Comparison of ENCODE assay signal across 1 cellular context in the genomic region with DNA sequence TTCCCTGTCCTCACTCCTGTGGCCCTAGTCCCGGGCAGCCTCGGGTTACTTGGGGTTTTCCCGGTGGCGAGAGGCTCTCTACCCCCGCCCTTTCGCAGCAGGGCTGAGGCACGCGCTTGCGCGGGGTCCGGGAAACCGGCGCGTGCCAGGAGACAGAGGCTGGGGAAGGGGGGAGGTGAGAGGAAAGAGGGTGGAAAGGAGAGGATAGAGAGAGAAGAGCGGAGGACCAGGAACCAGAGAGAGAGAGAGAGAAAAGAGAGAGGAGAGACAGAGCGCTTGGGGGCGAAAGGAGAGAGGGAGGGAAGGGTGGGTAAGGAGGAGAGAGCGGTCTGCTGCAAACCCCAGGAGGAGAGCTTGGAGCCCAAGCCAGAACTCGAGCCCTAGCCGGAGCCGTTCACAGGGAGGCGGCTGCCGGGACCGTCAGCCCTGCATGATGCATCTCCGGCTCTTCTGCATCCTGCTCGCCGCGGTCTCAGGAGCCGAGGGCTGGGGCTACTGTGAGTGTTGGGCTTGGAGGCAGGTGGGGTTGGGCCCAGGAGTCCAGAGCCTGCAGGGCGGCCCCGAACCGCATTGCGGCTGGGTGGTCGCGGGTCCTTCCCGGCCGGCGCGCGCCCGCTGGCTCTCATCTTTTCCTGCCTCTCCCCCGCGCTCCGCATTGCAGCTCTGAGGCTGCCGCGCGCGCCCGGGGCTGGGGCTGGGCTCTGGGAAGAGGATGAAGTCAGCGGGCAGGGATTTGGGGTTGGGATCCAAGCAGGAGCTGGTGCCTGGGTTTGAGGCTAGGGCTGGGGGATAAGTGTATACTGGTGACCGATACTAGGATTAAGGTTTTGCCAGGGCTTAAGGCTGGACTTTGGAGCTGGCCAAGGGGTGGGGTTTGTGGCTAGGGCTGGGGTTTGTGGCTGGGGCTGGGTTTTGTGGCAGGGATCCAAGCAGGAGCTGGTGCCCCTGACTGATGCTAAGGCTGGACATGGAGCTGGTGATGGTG.
TF ChIP-seq lines count a peak whose summit lies in the region.

CNTNAP1 (plus strand) TSS at position 132 of the 985 bp plus-strand sequence; CDS start at position 431, 299 bp downstream.

TF ChIP-seq in HepG2, 621 proteins besides CTCF, POLR2A, EP300 and RAD21 (continued from another document and continues in another):
- TF ChIP-seq ELF4 (CRISPR knock-in tag; IDR thresholded peaks at IDR 0.05; ENCODE audit: borderline replicate concordance) (no peak), LBX2 (CRISPR knock-in tag; IDR thresholded peaks at IDR 0.05; ENCODE audit: borderline replicate concordance) (0 out of 2 replicates have a peak, but pooled peaks have one; percentile 39), FOXC1 (CRISPR knock-in tag; IDR thresholded peaks at IDR 0.05; ENCODE audit: borderline replicate concordance) (0 out of 2 replicates have a peak, but pooled peaks have one; percentile 22), ZNF704 (CRISPR knock-in tag; IDR thresholded peaks at IDR 0.05; ENCODE audit: borderline replicate concordance) (0 out of 2 replicates have a peak, but pooled peaks have one; percentile 39), ZNF512 (CRISPR knock-in tag; IDR thresholded peaks at IDR 0.05) (peak; percentile 27), JUN (CRISPR knock-in tag; IDR thresholded peaks at IDR 0.05) (no peak), CHD2 (IDR thresholded peaks at IDR 0.05; ENCODE audit: low read depth, low read length) (no peak), XBP1 (CRISPR knock-in tag; IDR thresholded peaks at IDR 0.05) (no peak), ZSCAN31 (CRISPR knock-in tag; IDR thresholded peaks at IDR 0.05; ENCODE audit: low read depth) (no peak), CHD4 (IDR thresholded peaks at IDR 0.05; ENCODE audit: borderline replicate concordance, low read length) (no peak), BRCA1 (CRISPR knock-in tag; IDR thresholded peaks at IDR 0.05) (no peak), NFAT5 (CRISPR knock-in tag; IDR thresholded peaks at IDR 0.05) (no peak), GATAD2A (CRISPR knock-in tag; IDR thresholded peaks at IDR 0.05) (peak; percentile 42; the same call in 1 of the 2 replicates), MLX (CRISPR knock-in tag; IDR thresholded peaks at IDR 0.05) (peak; percentile 28; the same call in 1 of the 2 replicates), KAT8 (CRISPR knock-in tag; IDR thresholded peaks at IDR 0.05) (no peak; the same call in 1 of the 2 replicates)
- TF ChIP-seq, protein P1, sequence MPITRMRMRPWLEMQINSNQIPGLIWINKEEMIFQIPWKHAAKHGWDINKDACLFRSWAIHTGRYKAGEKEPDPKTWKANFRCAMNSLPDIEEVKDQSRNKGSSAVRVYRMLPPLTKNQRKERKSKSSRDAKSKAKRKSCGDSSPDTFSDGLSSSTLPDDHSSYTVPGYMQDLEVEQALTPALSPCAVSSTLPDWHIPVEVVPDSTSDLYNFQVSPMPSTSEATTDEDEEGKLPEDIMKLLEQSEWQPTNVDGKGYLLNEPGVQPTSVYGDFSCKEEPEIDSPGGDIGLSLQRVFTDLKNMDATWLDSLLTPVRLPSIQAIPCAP (CRISPR knock-in tag; IDR thresholded peaks at IDR 0.05; ENCODE audit: low read depth): 0 out of 2 replicates have a peak, but pooled peaks have one; percentile 34
- TF ChIP-seq, protein P2, sequence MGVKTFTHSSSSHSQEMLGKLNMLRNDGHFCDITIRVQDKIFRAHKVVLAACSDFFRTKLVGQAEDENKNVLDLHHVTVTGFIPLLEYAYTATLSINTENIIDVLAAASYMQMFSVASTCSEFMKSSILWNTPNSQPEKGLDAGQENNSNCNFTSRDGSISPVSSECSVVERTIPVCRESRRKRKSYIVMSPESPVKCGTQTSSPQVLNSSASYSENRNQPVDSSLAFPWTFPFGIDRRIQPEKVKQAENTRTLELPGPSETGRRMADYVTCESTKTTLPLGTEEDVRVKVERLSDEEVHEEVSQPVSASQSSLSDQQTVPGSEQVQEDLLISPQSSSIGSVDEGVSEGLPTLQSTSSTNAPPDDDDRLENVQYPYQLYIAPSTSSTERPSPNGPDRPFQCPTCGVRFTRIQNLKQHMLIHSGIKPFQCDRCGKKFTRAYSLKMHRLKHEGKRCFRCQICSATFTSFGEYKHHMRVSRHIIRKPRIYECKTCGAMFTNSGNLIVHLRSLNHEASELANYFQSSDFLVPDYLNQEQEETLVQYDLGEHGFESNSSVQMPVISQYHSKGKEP (CRISPR knock-in tag; IDR thresholded peaks at IDR 0.05): no peak
- TF ChIP-seq, protein P3, sequence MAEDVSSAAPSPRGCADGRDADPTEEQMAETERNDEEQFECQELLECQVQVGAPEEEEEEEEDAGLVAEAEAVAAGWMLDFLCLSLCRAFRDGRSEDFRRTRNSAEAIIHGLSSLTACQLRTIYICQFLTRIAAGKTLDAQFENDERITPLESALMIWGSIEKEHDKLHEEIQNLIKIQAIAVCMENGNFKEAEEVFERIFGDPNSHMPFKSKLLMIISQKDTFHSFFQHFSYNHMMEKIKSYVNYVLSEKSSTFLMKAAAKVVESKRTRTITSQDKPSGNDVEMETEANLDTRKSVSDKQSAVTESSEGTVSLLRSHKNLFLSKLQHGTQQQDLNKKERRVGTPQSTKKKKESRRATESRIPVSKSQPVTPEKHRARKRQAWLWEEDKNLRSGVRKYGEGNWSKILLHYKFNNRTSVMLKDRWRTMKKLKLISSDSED (CRISPR knock-in tag; IDR thresholded peaks at IDR 0.05): no peak
- TF ChIP-seq, protein P4, sequence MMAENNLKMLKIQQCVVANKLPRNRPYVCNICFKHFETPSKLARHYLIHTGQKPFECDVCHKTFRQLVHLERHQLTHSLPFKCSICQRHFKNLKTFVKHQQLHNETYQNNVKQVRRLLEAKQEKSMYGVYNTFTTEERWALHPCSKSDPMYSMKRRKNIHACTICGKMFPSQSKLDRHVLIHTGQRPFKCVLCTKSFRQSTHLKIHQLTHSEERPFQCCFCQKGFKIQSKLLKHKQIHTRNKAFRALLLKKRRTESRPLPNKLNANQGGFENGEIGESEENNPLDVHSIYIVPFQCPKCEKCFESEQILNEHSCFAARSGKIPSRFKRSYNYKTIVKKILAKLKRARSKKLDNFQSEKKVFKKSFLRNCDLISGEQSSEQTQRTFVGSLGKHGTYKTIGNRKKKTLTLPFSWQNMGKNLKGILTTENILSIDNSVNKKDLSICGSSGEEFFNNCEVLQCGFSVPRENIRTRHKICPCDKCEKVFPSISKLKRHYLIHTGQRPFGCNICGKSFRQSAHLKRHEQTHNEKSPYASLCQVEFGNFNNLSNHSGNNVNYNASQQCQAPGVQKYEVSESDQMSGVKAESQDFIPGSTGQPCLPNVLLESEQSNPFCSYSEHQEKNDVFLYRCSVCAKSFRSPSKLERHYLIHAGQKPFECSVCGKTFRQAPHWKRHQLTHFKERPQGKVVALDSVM (CRISPR knock-in tag; IDR thresholded peaks at IDR 0.05): peak; percentile 66
- TF ChIP-seq, protein P5, sequence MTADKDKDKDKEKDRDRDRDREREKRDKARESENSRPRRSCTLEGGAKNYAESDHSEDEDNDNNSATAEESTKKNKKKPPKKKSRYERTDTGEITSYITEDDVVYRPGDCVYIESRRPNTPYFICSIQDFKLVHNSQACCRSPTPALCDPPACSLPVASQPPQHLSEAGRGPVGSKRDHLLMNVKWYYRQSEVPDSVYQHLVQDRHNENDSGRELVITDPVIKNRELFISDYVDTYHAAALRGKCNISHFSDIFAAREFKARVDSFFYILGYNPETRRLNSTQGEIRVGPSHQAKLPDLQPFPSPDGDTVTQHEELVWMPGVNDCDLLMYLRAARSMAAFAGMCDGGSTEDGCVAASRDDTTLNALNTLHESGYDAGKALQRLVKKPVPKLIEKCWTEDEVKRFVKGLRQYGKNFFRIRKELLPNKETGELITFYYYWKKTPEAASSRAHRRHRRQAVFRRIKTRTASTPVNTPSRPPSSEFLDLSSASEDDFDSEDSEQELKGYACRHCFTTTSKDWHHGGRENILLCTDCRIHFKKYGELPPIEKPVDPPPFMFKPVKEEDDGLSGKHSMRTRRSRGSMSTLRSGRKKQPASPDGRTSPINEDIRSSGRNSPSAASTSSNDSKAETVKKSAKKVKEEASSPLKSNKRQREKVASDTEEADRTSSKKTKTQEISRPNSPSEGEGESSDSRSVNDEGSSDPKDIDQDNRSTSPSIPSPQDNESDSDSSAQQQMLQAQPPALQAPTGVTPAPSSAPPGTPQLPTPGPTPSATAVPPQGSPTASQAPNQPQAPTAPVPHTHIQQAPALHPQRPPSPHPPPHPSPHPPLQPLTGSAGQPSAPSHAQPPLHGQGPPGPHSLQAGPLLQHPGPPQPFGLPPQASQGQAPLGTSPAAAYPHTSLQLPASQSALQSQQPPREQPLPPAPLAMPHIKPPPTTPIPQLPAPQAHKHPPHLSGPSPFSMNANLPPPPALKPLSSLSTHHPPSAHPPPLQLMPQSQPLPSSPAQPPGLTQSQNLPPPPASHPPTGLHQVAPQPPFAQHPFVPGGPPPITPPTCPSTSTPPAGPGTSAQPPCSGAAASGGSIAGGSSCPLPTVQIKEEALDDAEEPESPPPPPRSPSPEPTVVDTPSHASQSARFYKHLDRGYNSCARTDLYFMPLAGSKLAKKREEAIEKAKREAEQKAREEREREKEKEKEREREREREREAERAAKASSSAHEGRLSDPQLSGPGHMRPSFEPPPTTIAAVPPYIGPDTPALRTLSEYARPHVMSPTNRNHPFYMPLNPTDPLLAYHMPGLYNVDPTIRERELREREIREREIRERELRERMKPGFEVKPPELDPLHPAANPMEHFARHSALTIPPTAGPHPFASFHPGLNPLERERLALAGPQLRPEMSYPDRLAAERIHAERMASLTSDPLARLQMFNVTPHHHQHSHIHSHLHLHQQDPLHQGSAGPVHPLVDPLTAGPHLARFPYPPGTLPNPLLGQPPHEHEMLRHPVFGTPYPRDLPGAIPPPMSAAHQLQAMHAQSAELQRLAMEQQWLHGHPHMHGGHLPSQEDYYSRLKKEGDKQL (CRISPR knock-in tag; IDR thresholded peaks at IDR 0.05; ENCODE audit: low read depth): no peak
- TF ChIP-seq, protein P6, sequence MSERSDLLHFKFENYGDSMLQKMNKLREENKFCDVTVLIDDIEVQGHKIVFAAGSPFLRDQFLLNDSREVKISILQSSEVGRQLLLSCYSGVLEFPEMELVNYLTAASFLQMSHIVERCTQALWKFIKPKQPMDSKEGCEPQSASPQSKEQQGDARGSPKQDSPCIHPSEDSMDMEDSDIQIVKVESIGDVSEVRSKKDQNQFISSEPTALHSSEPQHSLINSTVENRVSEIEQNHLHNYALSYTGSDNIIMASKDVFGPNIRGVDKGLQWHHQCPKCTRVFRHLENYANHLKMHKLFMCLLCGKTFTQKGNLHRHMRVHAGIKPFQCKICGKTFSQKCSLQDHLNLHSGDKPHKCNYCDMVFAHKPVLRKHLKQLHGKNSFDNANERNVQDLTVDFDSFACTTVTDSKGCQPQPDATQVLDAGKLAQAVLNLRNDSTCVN (CRISPR knock-in tag; IDR thresholded peaks at IDR 0.05; ENCODE audit: borderline replicate concordance): no peak
